11 cellular contexts compared by ENCODE assay signal in the genomic region with DNA sequence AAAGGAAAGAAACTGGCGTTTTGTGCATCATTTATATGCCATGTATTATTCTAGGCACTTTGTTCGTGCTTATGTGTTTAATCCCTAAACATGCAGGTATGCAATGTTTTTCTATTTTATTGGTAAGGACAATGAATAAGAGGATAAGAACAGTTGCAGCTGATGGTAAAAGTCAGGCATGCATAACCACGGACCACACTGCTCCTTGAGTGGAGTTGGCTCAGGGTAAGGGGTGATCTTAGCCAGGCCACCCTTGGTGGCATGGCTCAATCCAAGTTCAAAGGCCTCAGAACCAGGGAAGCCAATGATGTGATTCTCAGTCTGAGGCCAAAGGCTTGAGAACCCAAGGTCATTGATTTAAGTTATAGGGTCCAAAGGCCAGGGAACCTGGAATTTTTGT.
"Had no signal": no experiment of that assay in that cellular context is flagged by ENCODE, and none has a peak within 500 bp of the region (broad histone marks: within the 10 kb centered on the region; RNA-seq: fewer than 3 reads in every experiment).

No MANE protein-coding gene starts in this region.

- H3K36me3 ChIP-seq: ascending aorta, gastroesophageal sphincter had no signal

- H3K27me3 ChIP-seq: ascending aorta, gastroesophageal sphincter had no signal

- H3K9me3 ChIP-seq: ascending aorta had no signal

- H3K27ac ChIP-seq: ascending aorta, gastroesophageal sphincter had no signal

- H3K4me3 ChIP-seq: ascending aorta, gastroesophageal sphincter had no signal

- H3K4me1 ChIP-seq: gastroesophageal sphincter had no signal

- DNase-seq: activated CD4-positive, CD25-positive, alpha-beta regulatory T cell treated with anti-CD3 and anti-CD28 coated beads, Interleukin-2, amount 50 U/mL, for 72 hours; erythroblast; islet precursor cell; mesendoderm; nephron progenitor cell; occipital lobe; stimulated activated CD4-positive, alpha-beta T cell treated with anti-CD3 and anti-CD28 coated beads, Interleukin-1b, Interleukin-23, amount 100 ng/mL, for 48 hours; T-helper 1 cell; T1000 had no signal
